8 cellular contexts compared by ENCODE assay signal in the genomic region with DNA sequence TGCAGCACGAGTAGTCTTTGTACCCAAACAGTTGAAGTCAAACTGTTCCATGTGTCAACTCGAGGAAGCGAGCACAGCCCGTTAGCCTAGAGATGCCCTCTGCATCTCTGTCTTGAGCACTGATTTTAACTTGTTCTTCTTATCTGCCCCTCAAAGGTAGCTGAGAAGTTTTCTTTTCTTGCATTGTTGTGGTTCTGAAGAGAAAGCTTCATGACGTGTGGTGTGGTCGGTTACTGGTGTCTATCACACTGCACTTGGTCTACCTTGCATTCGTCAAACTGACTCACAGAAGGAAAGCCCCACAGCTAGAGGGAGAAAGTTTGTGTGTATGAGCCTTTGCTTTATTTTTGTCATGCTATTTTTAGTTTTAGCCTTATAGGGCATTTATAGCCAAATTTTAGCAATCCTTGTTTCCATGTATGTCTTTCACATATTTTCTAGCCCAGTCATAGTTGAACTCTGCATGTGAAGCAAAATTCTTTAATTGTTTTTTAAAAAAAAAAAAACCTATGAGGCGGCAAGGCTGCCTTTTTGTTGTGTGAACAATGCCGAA.
DNase-seq lines count a peak whose midpoint lies in the region; ATAC-seq, FAIRE-seq and TF ChIP-seq lines count a peak whose summit lies in the region.

No MANE protein-coding gene starts in this region.

- FAIRE-seq in bronchial epithelial cell (lab: Jason Lieb, UNC): no peak

- no peaks in the 10 kb centered on the region for H3K9me3 ChIP-seq in WERI-Rb-1 (ENCODE audit: severe bottlenecking)

- peak overlapping the region in 11 of 21 experiments; percentile 0 to 72 (median 40) for H3K27ac ChIP-seq in skin epidermis
- no peak overlapping the region for H3K27ac ChIP-seq in WERI-Rb-1

- H3K27me3 ChIP-seq in bronchial epithelial cell (ENCODE audit: control insufficient read depth, insufficient read depth, low read length) (no peaks in the 10 kb centered on the region), WERI-Rb-1 (ENCODE audit: insufficient read depth, low read depth, severe bottlenecking) (no peaks in the 10 kb centered on the region)

- TF ChIP-seq CTCF in AG10803 (conservative IDR thresholded peaks at IDR 0.05; ENCODE audit: low read length): peak; percentile 44; the same call in 1 of the 2 replicates
- TF ChIP-seq CTCF in bronchial epithelial cell (IDR thresholded peaks at IDR 0.05; ENCODE audit: insufficient read depth, low read length, severe bottlenecking): no peak
- TF ChIP-seq CTCF in WERI-Rb-1 (IDR thresholded peaks at IDR 0.05; ENCODE audit: low read depth, low read length): no peak

- H3K36me3 ChIP-seq in bronchial epithelial cell (ENCODE audit: control insufficient read depth, insufficient read depth, low read length): peaks cover 2% of the 10 kb centered on the region
- no peaks in the 10 kb centered on the region for H3K36me3 ChIP-seq in WERI-Rb-1

- H3K4me3 ChIP-seq in AG10803 (ENCODE audit: low read length) (no peak overlapping the region), bronchial epithelial cell (ENCODE audit: low read depth, low read length) (no peak overlapping the region), skin epidermis (no peak overlapping the region), WERI-Rb-1 (ENCODE audit: low read depth, low read length) (no peak overlapping the region)

- ATAC-seq in GM19455 (IDR thresholded peaks at IDR 0.05; ENCODE audit: unreplicated experiment) (peak; percentile 72), HG03575 (IDR thresholded peaks at IDR 0.05; ENCODE audit: extremely low read depth, insufficient number of reproducible peaks, low FRiP score, unreplicated experiment) (peak; percentile 89)

- DNase-seq in AG10803 (ENCODE audit: low read depth) (peak; percentile 84), bronchial epithelial cell (ENCODE audit: low read depth) (peak; percentile 93), WERI-Rb-1 (no peak), NCI-H774 (lab: John Stamatoyannopoulos, UW) (no peak), DMS79 (lab: John Stamatoyannopoulos, UW) (no peak)

Comparison
In these comparisons a context has a peak if more than half of its experiments do, and no peak if none do; other contexts are left out.
1. DNase-seq: peak in AG10803 (single experiment) and bronchial epithelial cell (single experiment); none in WERI-Rb-1 (single experiment), NCI-H774 (single experiment) and DMS79 (single experiment).